Comparison of ENCODE assay signal across 20 cellular contexts in the genomic region with DNA sequence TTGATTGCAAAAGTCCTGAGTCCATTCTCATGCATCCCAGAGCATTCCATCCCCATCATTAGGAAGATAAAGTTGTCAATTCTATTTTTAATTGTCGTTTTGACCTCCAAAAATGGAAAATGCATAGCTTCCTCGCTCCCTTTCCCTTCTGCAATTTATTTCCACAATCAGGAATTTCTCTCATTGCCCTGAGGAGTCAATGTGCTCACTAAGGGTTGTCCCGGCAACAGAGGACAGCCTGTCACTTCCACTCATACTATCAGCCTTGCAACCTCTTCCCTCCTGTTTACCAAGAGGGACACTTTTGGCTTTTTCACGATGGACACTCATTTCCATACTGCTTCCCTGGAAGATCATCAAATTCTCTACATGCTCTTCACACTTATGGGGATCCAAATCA.
A peak's percentile ranks its signal among the peaks of the same experiment; 100 is the strongest.
DNase-seq lines count a peak whose midpoint lies in the region; FAIRE-seq and TF ChIP-seq lines count a peak whose summit lies in the region.
"Had no signal": no experiment of that assay in that cellular context is flagged by ENCODE, and none has a peak within 500 bp of the region (broad histone marks: within the 10 kb centered on the region; RNA-seq: fewer than 3 reads in every experiment).

No MANE protein-coding gene starts in this region.

- H3K4me3 ChIP-seq in bronchial epithelial cell (ENCODE audit: low read depth, low read length) (no peak overlapping the region), neural cell (ENCODE audit: low read length) (no peak overlapping the region), dorsolateral prefrontal cortex (no peak overlapping the region)
- H3K4me3 ChIP-seq: GM12878 had no signal

- no peaks in the 10 kb centered on the region for H3K9me3 ChIP-seq in neural cell (ENCODE audit: low read length)
- H3K9me3 ChIP-seq: BE2C, Caco-2 had no signal

- no peak overlapping the region for H2AFZ ChIP-seq in neural cell (ENCODE audit: low read depth, low read length)

- no peak overlapping the region for H3K9ac ChIP-seq in neural cell (ENCODE audit: low read length)

- no peak for TF ChIP-seq CTCF in bronchial epithelial cell (IDR thresholded peaks at IDR 0.05; ENCODE audit: insufficient read depth, low read length, severe bottlenecking)
- no peak for TF ChIP-seq CTCF in neural cell (IDR thresholded peaks at IDR 0.05; ENCODE audit: poor library complexity, severe bottlenecking)
- no peak for TF ChIP-seq CTCF in dorsolateral prefrontal cortex (IDR thresholded peaks at IDR 0.05 in 54 of 56, conservative IDR thresholded peaks at IDR 0.05 in 2 of 56; ENCODE audit: low read depth in 1 of 56, partially characterized antibody in 56 of 56)

- no peak for TF ChIP-seq EP300 in neural cell (conservative IDR thresholded peaks at IDR 0.05; ENCODE audit: poor library complexity, severe bottlenecking)

- DNase-seq in NCI-H2171 treated with DMSO at 0.1 percent for 48 hours (lab: John Stamatoyannopoulos, UW), result peak; percentile 57
- DNase-seq in NCI-H2171 (lab: John Stamatoyannopoulos, UW), result no peak
- DNase-seq in bronchial epithelial cell (ENCODE audit: low read depth), result no peak
- DNase-seq in dorsolateral prefrontal cortex, result no peak
- DNase-seq in hippocampal formation (lab: John Stamatoyannopoulos, UW), result no peak
- DNase-seq: ACHN; BE2C; C1 segment of cervical spinal cord; Caco-2; CD4-positive, CD25-positive, alpha-beta regulatory T cell; DND-41; EL; GOT3; H7; HFFc6 had no signal

- TF ChIP-seq RAD21 in neural cell (conservative IDR thresholded peaks at IDR 0.05), result no peak

- H3K27me3 ChIP-seq in bronchial epithelial cell (ENCODE audit: control insufficient read depth, insufficient read depth, low read length) (no peaks in the 10 kb centered on the region), neural cell (ENCODE audit: insufficient read depth, low read depth, low read length) (no peaks in the 10 kb centered on the region), dorsolateral prefrontal cortex (peaks cover 0 to 20% (median 0%) of the 10 kb centered on the region in 45 donors)
- H3K27me3 ChIP-seq: BE2C had no signal

- H3K36me3 ChIP-seq in bronchial epithelial cell (ENCODE audit: control insufficient read depth, insufficient read depth, low read length), result no peaks in the 10 kb centered on the region
- H3K36me3 ChIP-seq in neural cell (ENCODE audit: insufficient read depth, low read length), result no peaks in the 10 kb centered on the region
- H3K36me3 ChIP-seq: BE2C had no signal

- no peaks in the 10 kb centered on the region for H4K20me1 ChIP-seq in neural cell (ENCODE audit: insufficient read depth)

- peak; percentile 23 for FAIRE-seq in bronchial epithelial cell (lab: Jason Lieb, UNC)
- FAIRE-seq: A204.1, D721Med, GM12878 had no signal

- no peaks in the 10 kb centered on the region for H3K9me2 ChIP-seq in neural cell (ENCODE audit: insufficient read depth, low read length)

- H3K4me2 ChIP-seq in neural cell (ENCODE audit: low read length), result no peak overlapping the region

- H3F3A ChIP-seq in neural cell (ENCODE audit: insufficient read depth, low read length, poor library complexity, severe bottlenecking), result no peaks in the 10 kb centered on the region

- intact Hi-C loops in dorsolateral prefrontal cortex (cut with DNase I), result no loop called here

- H3K27ac ChIP-seq in neural cell (ENCODE audit: low read length), result no peak overlapping the region
- H3K27ac ChIP-seq in dorsolateral prefrontal cortex, result no peak overlapping the region
- H3K27ac ChIP-seq: HL-60 had no signal

- H3K79me2 ChIP-seq in neural cell (replicated peaks; ENCODE audit: insufficient read depth, low read length), result no peaks in the 10 kb centered on the region

TF ChIP-seq in neural cell, 6 proteins besides CTCF, POLR2A, EP300 and RAD21:
- TF ChIP-seq, protein P1, sequence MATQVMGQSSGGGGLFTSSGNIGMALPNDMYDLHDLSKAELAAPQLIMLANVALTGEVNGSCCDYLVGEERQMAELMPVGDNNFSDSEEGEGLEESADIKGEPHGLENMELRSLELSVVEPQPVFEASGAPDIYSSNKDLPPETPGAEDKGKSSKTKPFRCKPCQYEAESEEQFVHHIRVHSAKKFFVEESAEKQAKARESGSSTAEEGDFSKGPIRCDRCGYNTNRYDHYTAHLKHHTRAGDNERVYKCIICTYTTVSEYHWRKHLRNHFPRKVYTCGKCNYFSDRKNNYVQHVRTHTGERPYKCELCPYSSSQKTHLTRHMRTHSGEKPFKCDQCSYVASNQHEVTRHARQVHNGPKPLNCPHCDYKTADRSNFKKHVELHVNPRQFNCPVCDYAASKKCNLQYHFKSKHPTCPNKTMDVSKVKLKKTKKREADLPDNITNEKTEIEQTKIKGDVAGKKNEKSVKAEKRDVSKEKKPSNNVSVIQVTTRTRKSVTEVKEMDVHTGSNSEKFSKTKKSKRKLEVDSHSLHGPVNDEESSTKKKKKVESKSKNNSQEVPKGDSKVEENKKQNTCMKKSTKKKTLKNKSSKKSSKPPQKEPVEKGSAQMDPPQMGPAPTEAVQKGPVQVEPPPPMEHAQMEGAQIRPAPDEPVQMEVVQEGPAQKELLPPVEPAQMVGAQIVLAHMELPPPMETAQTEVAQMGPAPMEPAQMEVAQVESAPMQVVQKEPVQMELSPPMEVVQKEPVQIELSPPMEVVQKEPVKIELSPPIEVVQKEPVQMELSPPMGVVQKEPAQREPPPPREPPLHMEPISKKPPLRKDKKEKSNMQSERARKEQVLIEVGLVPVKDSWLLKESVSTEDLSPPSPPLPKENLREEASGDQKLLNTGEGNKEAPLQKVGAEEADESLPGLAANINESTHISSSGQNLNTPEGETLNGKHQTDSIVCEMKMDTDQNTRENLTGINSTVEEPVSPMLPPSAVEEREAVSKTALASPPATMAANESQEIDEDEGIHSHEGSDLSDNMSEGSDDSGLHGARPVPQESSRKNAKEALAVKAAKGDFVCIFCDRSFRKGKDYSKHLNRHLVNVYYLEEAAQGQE (IDR thresholded peaks at IDR 0.05; ENCODE audit: borderline replicate concordance), result peak; percentile 80
- TF ChIP-seq SMC3 (conservative IDR thresholded peaks at IDR 0.05; ENCODE audit: poor library complexity) (no peak), MXI1 (conservative IDR thresholded peaks at IDR 0.05; ENCODE audit: poor library complexity, severe bottlenecking) (no peak)
